In genomic region chr9:7154650-7155049, GRCh38 we compare ENCODE assay signal across 20 cellular contexts.
"Had no signal": no experiment of that assay in that cellular context is flagged by ENCODE, and none has a peak within 500 bp of the region (broad histone marks: within the 10 kb centered on the region; RNA-seq: fewer than 3 reads in every experiment).

No MANE protein-coding gene starts in this region.

- H3K4me3 ChIP-seq: SJCRH30 had no signal

- H3K36me3 ChIP-seq: SJCRH30 had no signal

- DNase-seq: KBM-7; MV-4-11; NCI-H1048; NCI-H1105; NCI-H1436 treated with DMSO at 0.1 percent for 48 hours; NCI-H1694; NCI-H187 treated with DMSO at 0.1 percent for 48 hours; NCI-H2029 treated with DMSO at 0.1 percent for 48 hours; NCI-H2171; NCI-H226; NCI-H446; NCI-H510A; NK-92 treated with Interleukin-12 subunit alpha and Interleukin-12 subunit beta, amount 100 ng/mL, for 24 hours; PC-3; SHP77 treated with DMSO at 0.1 percent for 48 hours; SW 1271; T-cell had no signal

- H3K9me3 ChIP-seq: SJCRH30 had no signal

- H3K27ac ChIP-seq: RWPE1, SJCRH30 had no signal

- ATAC-seq: Panc1, PC-3, T-cell had no signal

- H3K4me1 ChIP-seq: SJCRH30 had no signal

- H3K27me3 ChIP-seq: SJCRH30 had no signal
